8 cellular contexts compared by ENCODE assay signal in the genomic region with DNA sequence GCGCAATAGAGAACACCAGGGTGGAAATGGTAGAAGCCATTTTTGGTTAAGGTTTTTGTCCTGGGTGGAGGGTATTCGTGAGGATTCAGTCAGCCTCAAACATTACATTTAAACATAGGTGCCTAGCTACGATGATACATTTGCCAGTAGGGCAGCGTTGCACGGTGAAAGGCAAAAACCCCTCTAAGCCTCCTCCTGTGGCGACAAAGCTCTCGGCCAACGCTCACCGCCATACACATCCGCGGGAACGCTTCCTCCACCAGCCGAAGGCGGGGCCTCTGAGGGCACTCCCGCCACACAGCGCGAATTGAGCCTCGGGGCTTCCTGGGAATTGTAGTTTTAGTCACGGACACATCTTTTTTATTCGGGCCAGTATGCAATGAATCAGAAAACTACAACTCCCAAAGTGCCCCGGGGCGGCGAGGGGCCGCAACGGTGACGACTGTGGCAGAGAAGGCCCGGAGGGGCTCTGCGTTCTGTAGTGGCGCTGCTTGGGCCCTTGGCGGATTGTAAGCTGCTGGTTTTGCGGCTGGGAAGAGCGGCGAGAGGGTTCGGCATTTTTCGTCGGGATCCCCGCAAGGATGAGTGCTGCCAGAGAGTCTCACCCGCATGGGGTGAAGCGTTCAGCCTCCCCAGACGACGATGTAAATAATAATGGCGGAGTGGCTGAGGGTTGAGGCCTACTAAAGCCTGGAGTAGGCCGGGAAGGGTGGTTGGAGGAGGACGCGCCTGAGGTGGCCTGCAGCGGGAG. TPM values are rescaled to one million over a fixed set of nuclear protein-coding genes. Genes with fewer than 3 reads are reported as not detected.
DNase-seq lines count a peak whose midpoint lies in the region; ATAC-seq and TF ChIP-seq lines count a peak whose summit lies in the region.

Gene C11orf58 (plus strand): TSS at position 450 of the 751 bp plus-strand sequence. CDS start 132 bp downstream, at position 582.

- peaks cover 30 to 51% (median 47%) of the 10 kb centered on the region in 6 donors for H3K4me1 ChIP-seq in spleen

- peak within 1 kb of the TSS; percentile 56 to 87 (median 66) for H3K4me3 ChIP-seq in spleen

- H3K9me3 ChIP-seq in spleen, result no peaks in the 10 kb centered on the region

- peak; percentile 49 to 77 (median 66) for TF ChIP-seq POLR2A in spleen (IDR thresholded peaks at IDR 0.05)

- intact Hi-C loops in spleen (cut with DNase I; ENCODE audit: low total_unique reads), result no loop called here

- TF ChIP-seq CTCF in spleen (IDR thresholded peaks at IDR 0.05 in 8 of 11, conservative IDR thresholded peaks at IDR 0.05 in 3 of 11), result peak in 4 of 11 experiments; percentile 21 to 43 (median 32)

- DNase-seq in AG08396 (ENCODE audit: low spot score) (peak; percentile 87), NCI-H345 treated with DMSO at 0.1 percent for 48 hours (lab: John Stamatoyannopoulos, UW; ENCODE audit: unreplicated experiment) (peak; percentile 97), inferior parietal cortex (ENCODE audit: extremely low spot score) (peak; percentile 99), spleen (peak; percentile 98)
- DNase-seq in activated CD4-positive, CD25-positive, alpha-beta regulatory T cell (lab: John Stamatoyannopoulos, UW), result peak; percentile 90 to 93 (median 90)
- peak; percentile 97 for DNase-seq in central memory CD4-positive, alpha-beta T cell

- ATAC-seq in GM19023 (IDR thresholded peaks at IDR 0.05; ENCODE audit: unreplicated experiment) (peak; percentile 97), HG03280 (IDR thresholded peaks at IDR 0.05; ENCODE audit: unreplicated experiment) (peak; percentile 97)

- H3K27ac ChIP-seq in spleen, result peak within 1 kb of the TSS; percentile 92 to 98 (median 96)

- WGBS in spleen, 5 donors, result 0 to 1% (median 1%) methylated on average over 28 to 46 of the region's 46 CpGs

- H3K36me3 ChIP-seq in spleen, result peaks cover 0 to 21% (median 2%) of the 10 kb centered on the region in 6 donors

- H3K27me3 ChIP-seq in spleen (replicated peaks in 1 of 7), result no peaks in the 10 kb centered on the region

RNA-seq across cellular contexts. Expression of gene C11orf58, which starts in this region (rescaled TPM):
- 100 to 1,000 TPM; 107 to 147 (median 126) TPM for total RNA-seq in spleen
- polyA plus RNA-seq in spleen, result 100 to 1,000 TPM in 2 of 3 donors, 10 to 100 TPM in 1; 83.9 to 136 (median 108) TPM

Comparison
In these comparisons a context has a peak if more than half of its experiments do, and no peak if none do; other contexts are left out.
1. Peak in every context shown above with its lines: DNase-seq, ATAC-seq, H3K4me3 ChIP-seq and H3K27ac ChIP-seq.